ENCODE assay signal across 8 cellular contexts in genomic region chr15:59247364-59247763, GRCh38. TPM values are rescaled to one million over a fixed set of nuclear protein-coding genes. Genes with fewer than 3 reads are reported as not detected.
DNase-seq lines count a peak whose midpoint lies in the region; ATAC-seq and TF ChIP-seq lines count a peak whose summit lies in the region.

No MANE protein-coding gene starts in this region.

- no peaks in the 10 kb centered on the region for H3K9me3 ChIP-seq in lower lobe of right lung

- H3K36me3 ChIP-seq in lower lobe of right lung = no peaks in the 10 kb centered on the region

- peak; percentile 58 for TF ChIP-seq CTCF in lower lobe of right lung (IDR thresholded peaks at IDR 0.05)

- H3K4me1 ChIP-seq in lower lobe of right lung = no peaks in the 10 kb centered on the region

- no peak overlapping the region for H3K27ac ChIP-seq in lower lobe of right lung

- intact Hi-C loops in lower lobe of right lung (cut with DNase I) = no loop called here

- ATAC-seq in lower lobe of right lung = peak; percentile 78 to 88
- ATAC-seq in HG03097 (IDR thresholded peaks at IDR 0.05; ENCODE audit: low FRiP score, unreplicated experiment) = no peak

- peak; percentile 55 to 56 for DNase-seq in NCI-H524 (lab: John Stamatoyannopoulos, UW)
- DNase-seq in NCI-H524 treated with DMSO at 0.1 percent for 48 hours (lab: John Stamatoyannopoulos, UW) = no peak
- DNase-seq in NCI-H1694 (lab: John Stamatoyannopoulos, UW) = peak; percentile 31
- DNase-seq in activated CD4-positive, alpha-beta T cell treated with anti-CD3 and anti-CD28 coated beads for 24 hours (ENCODE audit: low read depth in 2 of 2) = peak; percentile 18 to 22
- DNase-seq in dedifferentiated amniotic fluid mesenchymal stem cell (ENCODE audit: extremely low spot score) = peak; percentile 65
- peak; percentile 51 for DNase-seq in lower lobe of right lung
- peak; percentile 2 to 30 for DNase-seq in stimulated activated CD8-positive, alpha-beta memory T cell treated with anti-CD3 and anti-CD28 coated beads, Interleukin-4, amount 100 ng/mL, for 1 hour (ENCODE audit: low read depth in 2 of 2, low spot score in 1 of 2)

- no peaks in the 10 kb centered on the region for H3K27me3 ChIP-seq in lower lobe of right lung (ENCODE audit: low read depth)

- H3K4me3 ChIP-seq in lower lobe of right lung = no peak overlapping the region

RNA-seq across cellular contexts. Expression of gene LDHAL6B, which starts 40.7 kb away (rescaled TPM):
- total RNA-seq in lower lobe of right lung = not detected
